In genomic region chr5:171678631-171679030, GRCh38 we compare ENCODE assay signal across 17 cellular contexts.
DNase-seq lines count a peak whose midpoint lies in the region; TF ChIP-seq lines count a peak whose summit lies in the region.
"Had no signal": no experiment of that assay in that cellular context is flagged by ENCODE, and none has a peak within 500 bp of the region (broad histone marks: within the 10 kb centered on the region; RNA-seq: fewer than 3 reads in every experiment).

No MANE protein-coding gene starts in this region.

- H3K4me2 ChIP-seq in H9 (ENCODE audit: insufficient read depth, insufficient read length, low read length) = no peak overlapping the region
- H3K4me2 ChIP-seq in osteoblast (ENCODE audit: insufficient read depth, low read length) = no peak overlapping the region
- H3K4me2 ChIP-seq: BLaER1 treated with 17β-estradiol and CSF1 and Interleukin-3, amounts not matched to agents 10 nM and 100 nM had no signal

- H3K36me3 Mint-ChIP-seq in H9 (ENCODE audit: insufficient read depth in 1 of 3, low read depth in 3 of 3) = peaks cover 0 to 3% (median 2%) of the 10 kb centered on the region in 3 experiments; a peak in 4 of 7 replicates
- H3K36me3 Mint-ChIP-seq: CD8-positive, alpha-beta T cell had no signal

- H4K8ac ChIP-seq in H9 (replicated peaks; ENCODE audit: insufficient read length, low read depth, low read length) = no peak overlapping the region

- H3K4me1 Mint-ChIP-seq in H9 = peaks cover 12 to 16% of the 10 kb centered on the region in 2 experiments
- H3K4me1 Mint-ChIP-seq: B cell had no signal

- H3K56ac ChIP-seq in H9 (ENCODE audit: insufficient read length, low read depth, low read length) = no peak overlapping the region

- H3K27me3 Mint-ChIP-seq in H9 (ENCODE audit: low read depth) = peaks cover 25% of the 10 kb centered on the region

- H2AFZ ChIP-seq in H9 (ENCODE audit: low read length) = no peak overlapping the region
- no peak overlapping the region for H2AFZ ChIP-seq in osteoblast (ENCODE audit: low read length)

- H4K20me1 ChIP-seq in H9 (ENCODE audit: control insufficient read depth, insufficient read depth, insufficient read length) = no peaks in the 10 kb centered on the region
- H4K20me1 ChIP-seq in osteoblast (ENCODE audit: insufficient read depth, low read length) = no peaks in the 10 kb centered on the region
- H4K20me1 ChIP-seq: BLaER1 treated with 17β-estradiol and CSF1 and Interleukin-3, amounts not matched to agents 10 nM and 100 nM had no signal

- no peak overlapping the region for H3K4me3 Mint-ChIP-seq in H9
- H3K4me3 Mint-ChIP-seq: B cell; CD8-positive, alpha-beta T cell had no signal

- H3K79me2 ChIP-seq in H9 (ENCODE audit: insufficient read depth, low read length) = no peaks in the 10 kb centered on the region
- H3K79me2 ChIP-seq in osteoblast (ENCODE audit: insufficient read depth, low read length) = no peaks in the 10 kb centered on the region

- no peak overlapping the region for H3K4ac ChIP-seq in H9 (ENCODE audit: low read depth, low read length)

- no peak overlapping the region for H2BK20ac ChIP-seq in H9 (ENCODE audit: low read depth, low read length, poor library complexity, severe bottlenecking)

- H2BK5ac ChIP-seq in H9 (ENCODE audit: insufficient read length, low read length) = no peak overlapping the region

- no peaks in the 10 kb centered on the region for H3K27me3 ChIP-seq in H9 (ENCODE audit: insufficient read depth, low read length)
- H3K27me3 ChIP-seq in osteoblast (ENCODE audit: insufficient read depth, low read length) = peaks cover 30% of the 10 kb centered on the region
- H3K27me3 ChIP-seq in right atrium auricular region = no peaks in the 10 kb centered on the region
- H3K27me3 ChIP-seq: BLaER1 treated with 17β-estradiol and CSF1 and Interleukin-3, amounts not matched to agents 10 nM and 100 nM had no signal

- H3K27ac ChIP-seq in H9 (ENCODE audit: insufficient read length, low read depth, low read length) = no peak overlapping the region
- H3K27ac ChIP-seq in osteoblast (ENCODE audit: low read depth, low read length) = no peak overlapping the region
- H3K27ac ChIP-seq in right atrium auricular region = no peak overlapping the region
- H3K27ac ChIP-seq in substantia nigra (ENCODE audit: low read depth, low read length, poor library complexity, severe bottlenecking) = no peak overlapping the region
- H3K27ac ChIP-seq: BLaER1 treated with 17β-estradiol and CSF1 and Interleukin-3, amounts not matched to agents 10 nM and 100 nM had no signal

- H3K23me2 ChIP-seq in H9 (ENCODE audit: insufficient read length, low read depth, low read length, poor library complexity, severe bottlenecking) = no peaks in the 10 kb centered on the region

- no peaks in the 10 kb centered on the region for H3K79me1 ChIP-seq in H9 (ENCODE audit: insufficient read depth, low read depth, low read length, poor library complexity, severe bottlenecking)

- no peak overlapping the region for H2BK120ac ChIP-seq in H9 (ENCODE audit: low read depth, low read length, poor library complexity, severe bottlenecking)

- H2AK5ac ChIP-seq in H9 (ENCODE audit: insufficient read length, low read length) = no peak overlapping the region

- H3K4me1 ChIP-seq in H9 (ENCODE audit: insufficient read depth, low read length) (no peaks in the 10 kb centered on the region; the same call in 1 of the 2 replicates), osteoblast (ENCODE audit: insufficient read depth, low read length) (no peaks in the 10 kb centered on the region), right atrium auricular region (no peaks in the 10 kb centered on the region)

- no CpG with 5 or more reads among the region's 1 CpG for WGBS in H9 (ENCODE audit: extremely low coverage, insufficient read length, low lambda C conversion rate)

- H3K36me3 ChIP-seq in osteoblast (ENCODE audit: insufficient read depth, low read length) (no peaks in the 10 kb centered on the region), right atrium auricular region (no peaks in the 10 kb centered on the region)
- H3K36me3 ChIP-seq: BLaER1 treated with 17β-estradiol and CSF1 and Interleukin-3, amounts not matched to agents 10 nM and 100 nM had no signal

- H3K23ac ChIP-seq in H9 (ENCODE audit: insufficient read length, low read depth, low read length) = no peak overlapping the region

- no peak overlapping the region for H3T11ph ChIP-seq in H9 (ENCODE audit: low read length)

- TF ChIP-seq CTCF in H9 (conservative IDR thresholded peaks at IDR 0.05) = no peak
- no peak for TF ChIP-seq CTCF in osteoblast (IDR thresholded peaks at IDR 0.05; ENCODE audit: extremely low read depth, low read depth, low read length)
- TF ChIP-seq CTCF in right atrium auricular region (IDR thresholded peaks at IDR 0.05) = no peak

- DNase-seq in H9 (peak; percentile 6), NCI-H2227 treated with DMSO at 0.1 percent for 48 hours (lab: John Stamatoyannopoulos, UW) (peak; percentile 48), islet precursor cell (peak; percentile 86), osteoblast (ENCODE audit: insufficient read length, low spot score, missing footprints) (peak; percentile 72), Kasumi-1 (lab: John Stamatoyannopoulos, UW) (no peak), right atrium auricular region (ENCODE audit: low spot score) (no peak), substantia nigra (lab: John Stamatoyannopoulos, UW) (no peak)
- DNase-seq: Calu3; CD8-positive, alpha-beta T cell; DMS53; DND-41; EL; GOT3; H7 had no signal

- H2BK12ac ChIP-seq in H9 (ENCODE audit: insufficient read length, low read depth, low read length) = no peak overlapping the region

- no peak overlapping the region for H4K91ac ChIP-seq in H9 (ENCODE audit: insufficient read length, low read depth, low read length)

- no peak overlapping the region for H3K14ac ChIP-seq in H9 (ENCODE audit: insufficient read depth, low read length)

- no peak overlapping the region for H4K5ac ChIP-seq in H9 (ENCODE audit: insufficient read length, low read depth, low read length)

- H3K9ac ChIP-seq in H9 (ENCODE audit: extremely low read depth, insufficient read length, low read length) = no peak overlapping the region
- H3K9ac ChIP-seq: BLaER1 treated with 17β-estradiol and CSF1 and Interleukin-3, amounts not matched to agents 10 nM and 100 nM had no signal

- H3K27ac Mint-ChIP-seq in H9 = no peak overlapping the region
- H3K27ac Mint-ChIP-seq: B cell; CD8-positive, alpha-beta T cell had no signal

- H3K9me3 ChIP-seq in H9 (ENCODE audit: control insufficient read depth, low read depth, low read length) (no peaks in the 10 kb centered on the region), osteoblast (ENCODE audit: low read depth, low read length) (no peaks in the 10 kb centered on the region), right atrium auricular region (peaks cover 0 to 5% of the 10 kb centered on the region in 2 donors)

- H3K9me3 Mint-ChIP-seq in H9 = peaks cover 0 to 4% of the 10 kb centered on the region in 2 experiments; a peak in 2 of 5 replicates
- H3K9me3 Mint-ChIP-seq: CD8-positive, alpha-beta T cell had no signal

- H2BK15ac ChIP-seq in H9 (ENCODE audit: low read depth, low read length) = no peak overlapping the region

- no peak overlapping the region for H3K4me3 ChIP-seq in osteoblast (ENCODE audit: insufficient read depth, low read length)
- no peak overlapping the region for H3K4me3 ChIP-seq in right atrium auricular region
- H3K4me3 ChIP-seq: BLaER1 treated with 17β-estradiol and CSF1 and Interleukin-3, amounts not matched to agents 10 nM and 100 nM; GM12878 had no signal

- H3K18ac ChIP-seq in H9 (ENCODE audit: insufficient read length, low read depth, low read length) = no peak overlapping the region

Comparison
In these comparisons a context has a peak if more than half of its experiments do, and no peak if none do; other contexts are left out.
1. DNase-seq: peak in H9 (single experiment), NCI-H2227 treated with DMSO at 0.1 percent for 48 hours (single experiment), islet precursor cell (single experiment) and osteoblast (single experiment); none in Kasumi-1 (0 of 2), right atrium auricular region (single experiment) and substantia nigra (0 of 49).